2 cellular contexts compared by ENCODE assay signal in genomic region chr18:3214855-3215637, GRCh38.
A peak's percentile ranks its signal among the peaks of the same experiment; 100 is the strongest.
TF ChIP-seq lines count a peak whose summit lies in the region.

No MANE protein-coding gene starts in this region.

TF ChIP-seq in HepG2, 621 proteins besides CTCF, POLR2A, EP300 and RAD21:
- TF ChIP-seq ZNF687 (CRISPR knock-in tag; IDR thresholded peaks at IDR 0.05) (peak; percentile 24; the same call in 1 of the 2 replicates), ZNF121 (CRISPR knock-in tag; IDR thresholded peaks at IDR 0.05) (peak; percentile 26; the same call in 1 of the 2 replicates), ETV6 (CRISPR knock-in tag; conservative IDR thresholded peaks at IDR 0.05) (no peak)

TF ChIP-seq in WTC11, 78 proteins besides CTCF, POLR2A, EP300 and RAD21:
- TF ChIP-seq JUN (CRISPR knock-in tag; IDR thresholded peaks at IDR 0.05) (no peak), ZNF219 (CRISPR knock-in tag; IDR thresholded peaks at IDR 0.05; ENCODE audit: borderline replicate concordance) (no peak), ZNF425 (CRISPR knock-in tag; conservative IDR thresholded peaks at IDR 0.05) (no peak), GABPB1 (CRISPR knock-in tag; IDR thresholded peaks at IDR 0.05) (no peak), OVOL2 (CRISPR knock-in tag; IDR thresholded peaks at IDR 0.05; ENCODE audit: borderline replicate concordance) (no peak)
